In the genomic region with DNA sequence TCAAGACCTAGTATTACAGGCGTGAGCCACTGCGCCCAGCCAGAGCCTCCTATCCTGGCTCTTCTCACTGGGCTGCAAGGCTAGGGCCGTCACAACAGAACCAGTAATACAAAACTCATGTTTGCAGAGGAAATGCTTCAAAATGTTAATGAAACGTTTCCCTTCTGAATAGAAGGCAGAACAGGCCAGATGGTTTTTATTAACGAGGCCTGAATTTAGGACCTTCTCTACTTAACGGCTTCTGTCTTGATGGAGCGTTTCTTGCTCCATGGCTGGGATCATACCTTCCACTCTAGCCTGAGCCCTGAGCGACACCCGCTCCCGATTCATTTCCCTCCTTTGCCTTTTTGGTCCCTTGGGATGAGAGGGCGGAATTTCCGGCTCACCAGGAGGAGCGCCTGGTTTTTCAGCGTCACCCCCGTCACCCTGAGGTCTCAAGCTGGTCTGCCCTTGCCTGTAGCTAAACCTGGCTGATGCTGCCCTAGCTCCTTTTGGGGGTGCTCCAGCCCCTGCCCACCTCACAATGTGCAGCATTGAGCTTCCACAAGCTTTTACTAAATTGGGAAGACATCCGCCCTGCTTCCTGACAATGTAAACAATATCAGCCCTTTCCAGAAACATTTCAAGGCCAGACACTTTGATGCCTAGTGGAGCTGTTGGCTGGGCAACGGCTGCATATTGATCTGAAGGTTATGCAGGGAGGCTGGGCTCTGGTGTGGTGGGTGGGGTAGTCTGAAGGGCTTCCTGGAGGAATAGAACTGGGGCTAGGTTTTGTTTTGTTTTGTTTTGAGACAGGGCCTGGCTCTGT, we compare ENCODE assay signal across 1 cellular context.
TF ChIP-seq lines count a peak whose summit lies in the region.

No MANE protein-coding gene starts in this region.

TF ChIP-seq in HepG2, 621 proteins besides CTCF, POLR2A, EP300 and RAD21 (continued from another document and continues in another):
- TF ChIP-seq ZNF652 (CRISPR knock-in tag; IDR thresholded peaks at IDR 0.05; ENCODE audit: borderline replicate concordance, low read depth) (no peak), MAX (IDR thresholded peaks at IDR 0.05) (peak; percentile 50), ISX (CRISPR knock-in tag; conservative IDR thresholded peaks at IDR 0.05) (no peak), RFXANK (CRISPR knock-in tag; IDR thresholded peaks at IDR 0.05) (no peak), GTF3A (CRISPR knock-in tag; conservative IDR thresholded peaks at IDR 0.05) (no peak), MTF2 (CRISPR knock-in tag; IDR thresholded peaks at IDR 0.05; ENCODE audit: borderline replicate concordance) (no peak), CENPT (CRISPR knock-in tag; IDR thresholded peaks at IDR 0.05; ENCODE audit: low read depth) (no peak), ZNF670 (CRISPR knock-in tag; IDR thresholded peaks at IDR 0.05; ENCODE audit: borderline replicate concordance) (no peak), GMEB2 (CRISPR knock-in tag; IDR thresholded peaks at IDR 0.05; ENCODE audit: low read depth) (no peak), ZNF503 (CRISPR knock-in tag; IDR thresholded peaks at IDR 0.05) (peak; percentile 82), ZNF430 (CRISPR knock-in tag; IDR thresholded peaks at IDR 0.05) (no peak), ZNF781 (CRISPR knock-in tag; IDR thresholded peaks at IDR 0.05; ENCODE audit: borderline replicate concordance, not compliant biosample characterization) (no peak), ZNF616 (CRISPR knock-in tag; IDR thresholded peaks at IDR 0.05; ENCODE audit: low read depth) (no peak), RARA (CRISPR knock-in tag; IDR thresholded peaks at IDR 0.05) (peak; percentile 88), PREB (CRISPR knock-in tag; IDR thresholded peaks at IDR 0.05) (no peak), ARNTL (CRISPR knock-in tag; IDR thresholded peaks at IDR 0.05) (peak; percentile 67), CENPX (CRISPR knock-in tag; IDR thresholded peaks at IDR 0.05) (no peak), DRAP1 (CRISPR knock-in tag; IDR thresholded peaks at IDR 0.05) (peak; percentile 41; the same call in 1 of the 2 replicates), HOMEZ (CRISPR knock-in tag; IDR thresholded peaks at IDR 0.05; ENCODE audit: low read depth) (peak; percentile 28; the same call in 1 of the 2 replicates), ZFP37 (CRISPR knock-in tag; IDR thresholded peaks at IDR 0.05; ENCODE audit: borderline replicate concordance) (no peak), KMT2B (CRISPR knock-in tag; IDR thresholded peaks at IDR 0.05) (no peak), ZNF383 (CRISPR knock-in tag; IDR thresholded peaks at IDR 0.05; ENCODE audit: borderline replicate concordance) (no peak), NONO (IDR thresholded peaks at IDR 0.05) (no peak), NONO (CRISPR knock-in tag; conservative IDR thresholded peaks at IDR 0.05) (0 out of 2 replicates have a peak, but pooled peaks have one; percentile 59), ZFP36 (IDR thresholded peaks at IDR 0.05; ENCODE audit: borderline replicate concordance, low read depth, low read length, partially characterized antibody) (no peak), ZNF678 (CRISPR knock-in tag; IDR thresholded peaks at IDR 0.05) (no peak), ZNF644 (CRISPR knock-in tag; IDR thresholded peaks at IDR 0.05; ENCODE audit: low read depth) (no peak), NKX3-1 (CRISPR knock-in tag; IDR thresholded peaks at IDR 0.05) (no peak), ATF4 (CRISPR knock-in tag; IDR thresholded peaks at IDR 0.05) (no peak), MTA1 (CRISPR knock-in tag; IDR thresholded peaks at IDR 0.05; ENCODE audit: borderline replicate concordance) (peak; percentile 54; the same call in 1 of the 2 replicates), ZBTB38 (CRISPR knock-in tag; IDR thresholded peaks at IDR 0.05) (no peak), ERF (CRISPR knock-in tag; IDR thresholded peaks at IDR 0.05) (peak; percentile 86), SRSF1 (optimal IDR thresholded peaks at IDR 0.05; ENCODE audit: low read depth, low read length) (no peak), ZIK1 (CRISPR knock-in tag; IDR thresholded peaks at IDR 0.05; ENCODE audit: borderline replicate concordance, low read depth) (no peak), ZNF772 (CRISPR knock-in tag; IDR thresholded peaks at IDR 0.05) (0 out of 2 replicates have a peak, but pooled peaks have one; percentile 67), RARG (CRISPR knock-in tag; IDR thresholded peaks at IDR 0.05; ENCODE audit: low read depth) (no peak), ZNF792 (CRISPR knock-in tag; IDR thresholded peaks at IDR 0.05) (peak; percentile 50; the same call in 1 of the 2 replicates), RBAK (CRISPR knock-in tag; IDR thresholded peaks at IDR 0.05) (no peak), HOXA7 (CRISPR knock-in tag; IDR thresholded peaks at IDR 0.05) (no peak), ZNF674 (CRISPR knock-in tag; IDR thresholded peaks at IDR 0.05; ENCODE audit: low read depth) (no peak), NCOR1 (IDR thresholded peaks at IDR 0.05; ENCODE audit: borderline replicate concordance, low read length) (peak; percentile 74; the same call in 1 of the 2 replicates), MIXL1 (CRISPR knock-in tag; IDR thresholded peaks at IDR 0.05) (peak; percentile 82)
- TF ChIP-seq, protein P1, sequence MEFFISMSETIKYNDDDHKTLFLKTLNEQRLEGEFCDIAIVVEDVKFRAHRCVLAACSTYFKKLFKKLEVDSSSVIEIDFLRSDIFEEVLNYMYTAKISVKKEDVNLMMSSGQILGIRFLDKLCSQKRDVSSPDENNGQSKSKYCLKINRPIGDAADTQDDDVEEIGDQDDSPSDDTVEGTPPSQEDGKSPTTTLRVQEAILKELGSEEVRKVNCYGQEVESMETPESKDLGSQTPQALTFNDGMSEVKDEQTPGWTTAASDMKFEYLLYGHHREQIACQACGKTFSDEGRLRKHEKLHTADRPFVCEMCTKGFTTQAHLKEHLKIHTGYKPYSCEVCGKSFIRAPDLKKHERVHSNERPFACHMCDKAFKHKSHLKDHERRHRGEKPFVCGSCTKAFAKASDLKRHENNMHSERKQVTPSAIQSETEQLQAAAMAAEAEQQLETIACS (CRISPR knock-in tag; IDR thresholded peaks at IDR 0.05): no peak
- TF ChIP-seq, protein P2, sequence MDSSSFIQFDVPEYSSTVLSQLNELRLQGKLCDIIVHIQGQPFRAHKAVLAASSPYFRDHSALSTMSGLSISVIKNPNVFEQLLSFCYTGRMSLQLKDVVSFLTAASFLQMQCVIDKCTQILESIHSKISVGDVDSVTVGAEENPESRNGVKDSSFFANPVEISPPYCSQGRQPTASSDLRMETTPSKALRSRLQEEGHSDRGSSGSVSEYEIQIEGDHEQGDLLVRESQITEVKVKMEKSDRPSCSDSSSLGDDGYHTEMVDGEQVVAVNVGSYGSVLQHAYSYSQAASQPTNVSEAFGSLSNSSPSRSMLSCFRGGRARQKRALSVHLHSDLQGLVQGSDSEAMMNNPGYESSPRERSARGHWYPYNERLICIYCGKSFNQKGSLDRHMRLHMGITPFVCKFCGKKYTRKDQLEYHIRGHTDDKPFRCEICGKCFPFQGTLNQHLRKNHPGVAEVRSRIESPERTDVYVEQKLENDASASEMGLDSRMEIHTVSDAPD (CRISPR knock-in tag; IDR thresholded peaks at IDR 0.05): 0 out of 2 replicates have a peak, but pooled peaks have one; percentile 66
- TF ChIP-seq, protein P3, sequence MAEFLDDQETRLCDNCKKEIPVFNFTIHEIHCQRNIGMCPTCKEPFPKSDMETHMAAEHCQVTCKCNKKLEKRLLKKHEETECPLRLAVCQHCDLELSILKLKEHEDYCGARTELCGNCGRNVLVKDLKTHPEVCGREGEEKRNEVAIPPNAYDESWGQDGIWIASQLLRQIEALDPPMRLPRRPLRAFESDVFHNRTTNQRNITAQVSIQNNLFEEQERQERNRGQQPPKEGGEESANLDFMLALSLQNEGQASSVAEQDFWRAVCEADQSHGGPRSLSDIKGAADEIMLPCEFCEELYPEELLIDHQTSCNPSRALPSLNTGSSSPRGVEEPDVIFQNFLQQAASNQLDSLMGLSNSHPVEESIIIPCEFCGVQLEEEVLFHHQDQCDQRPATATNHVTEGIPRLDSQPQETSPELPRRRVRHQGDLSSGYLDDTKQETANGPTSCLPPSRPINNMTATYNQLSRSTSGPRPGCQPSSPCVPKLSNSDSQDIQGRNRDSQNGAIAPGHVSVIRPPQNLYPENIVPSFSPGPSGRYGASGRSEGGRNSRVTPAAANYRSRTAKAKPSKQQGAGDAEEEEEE (CRISPR knock-in tag; IDR thresholded peaks at IDR 0.05; ENCODE audit: borderline replicate concordance): no peak
- TF ChIP-seq, protein P4, sequence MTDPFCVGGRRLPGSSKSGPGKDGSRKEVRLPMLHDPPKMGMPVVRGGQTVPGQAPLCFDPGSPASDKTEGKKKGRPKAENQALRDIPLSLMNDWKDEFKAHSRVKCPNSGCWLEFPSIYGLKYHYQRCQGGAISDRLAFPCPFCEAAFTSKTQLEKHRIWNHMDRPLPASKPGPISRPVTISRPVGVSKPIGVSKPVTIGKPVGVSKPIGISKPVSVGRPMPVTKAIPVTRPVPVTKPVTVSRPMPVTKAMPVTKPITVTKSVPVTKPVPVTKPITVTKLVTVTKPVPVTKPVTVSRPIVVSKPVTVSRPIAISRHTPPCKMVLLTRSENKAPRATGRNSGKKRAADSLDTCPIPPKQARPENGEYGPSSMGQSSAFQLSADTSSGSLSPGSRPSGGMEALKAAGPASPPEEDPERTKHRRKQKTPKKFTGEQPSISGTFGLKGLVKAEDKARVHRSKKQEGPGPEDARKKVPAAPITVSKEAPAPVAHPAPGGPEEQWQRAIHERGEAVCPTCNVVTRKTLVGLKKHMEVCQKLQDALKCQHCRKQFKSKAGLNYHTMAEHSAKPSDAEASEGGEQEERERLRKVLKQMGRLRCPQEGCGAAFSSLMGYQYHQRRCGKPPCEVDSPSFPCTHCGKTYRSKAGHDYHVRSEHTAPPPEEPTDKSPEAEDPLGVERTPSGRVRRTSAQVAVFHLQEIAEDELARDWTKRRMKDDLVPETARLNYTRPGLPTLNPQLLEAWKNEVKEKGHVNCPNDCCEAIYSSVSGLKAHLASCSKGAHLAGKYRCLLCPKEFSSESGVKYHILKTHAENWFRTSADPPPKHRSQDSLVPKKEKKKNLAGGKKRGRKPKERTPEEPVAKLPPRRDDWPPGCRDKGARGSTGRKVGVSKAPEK (CRISPR knock-in tag; IDR thresholded peaks at IDR 0.05; ENCODE audit: borderline replicate concordance): no peak
- TF ChIP-seq, protein P5, sequence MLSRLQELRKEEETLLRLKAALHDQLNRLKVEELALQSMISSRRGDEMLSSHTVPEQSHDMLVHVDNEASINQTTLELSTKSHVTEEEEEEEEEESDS (CRISPR knock-in tag; IDR thresholded peaks at IDR 0.05; ENCODE audit: borderline replicate concordance): no peak
